In the genomic region with DNA sequence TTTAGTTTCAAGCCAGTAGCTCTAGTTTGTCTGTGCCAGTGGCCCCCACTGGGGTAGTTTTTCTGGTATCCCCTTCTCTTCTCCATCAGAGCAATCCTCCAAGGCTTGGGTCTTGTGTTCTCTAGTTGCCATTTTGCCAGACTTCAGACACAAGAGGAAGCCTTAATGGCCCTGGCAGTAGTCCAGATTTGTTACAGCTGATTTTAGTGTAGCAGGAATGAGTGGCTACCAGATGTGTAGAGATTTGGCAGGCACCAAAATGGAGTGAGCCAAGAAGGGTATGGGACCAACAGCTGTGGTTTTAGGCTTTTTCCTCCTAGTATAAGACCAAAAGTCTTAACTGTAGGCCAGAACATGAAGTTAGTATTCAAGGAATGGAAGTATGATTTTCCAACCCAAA, we compare ENCODE assay signal across 20 cellular contexts. TPM values are rescaled to one million over a fixed set of nuclear protein-coding genes. Genes with fewer than 3 reads are reported as not detected.
A peak's percentile ranks its signal among the peaks of the same experiment; 100 is the strongest.
DNase-seq lines count a peak whose midpoint lies in the region; ATAC-seq, FAIRE-seq and TF ChIP-seq lines count a peak whose summit lies in the region.
"Had no signal": no experiment of that assay in that cellular context is flagged by ENCODE, and none has a peak within 500 bp of the region (broad histone marks: within the 10 kb centered on the region; RNA-seq: fewer than 3 reads in every experiment).

No MANE protein-coding gene starts in this region.

- no peak overlapping the region for H3K14ac ChIP-seq in IMR-90 (replicated peaks; ENCODE audit: low read depth, low read length)
- H3K14ac ChIP-seq in mesenchymal stem cell (ENCODE audit: low read length in 2 of 2): no peak overlapping the region

- no peak overlapping the region for H3K4me2 ChIP-seq in IMR-90 (ENCODE audit: low read depth, low read length)
- no peak overlapping the region for H3K4me2 ChIP-seq in mesenchymal stem cell (ENCODE audit: low read length, poor library complexity, severe bottlenecking)

- TF ChIP-seq CTCF in IMR-90 (conservative IDR thresholded peaks at IDR 0.05; ENCODE audit: low read depth, low read length): no peak

- no peak overlapping the region for H3K4ac ChIP-seq in IMR-90 (ENCODE audit: low read depth, low read length)
- H3K4ac ChIP-seq in mesenchymal stem cell (ENCODE audit: low read depth in 1 of 2, low read length in 2 of 2): no peak overlapping the region

- H3K9me3 ChIP-seq in IMR-90 (ENCODE audit: control insufficient read depth, insufficient read depth, low read length) (no peaks in the 10 kb centered on the region), mesenchymal stem cell (ENCODE audit: control insufficient read depth, low read length) (no peaks in the 10 kb centered on the region)
- H3K9me3 ChIP-seq: gastroesophageal sphincter, SJCRH30, tibial nerve had no signal

- no peaks in the 10 kb centered on the region for H4K20me1 ChIP-seq in IMR-90 (ENCODE audit: insufficient read depth, low read length)

- H3K9ac ChIP-seq in IMR-90 (ENCODE audit: low read depth, low read length) (no peak overlapping the region), mesenchymal stem cell (ENCODE audit: low read length) (no peak overlapping the region)

- no peak overlapping the region for H2AK9ac ChIP-seq in IMR-90 (replicated peaks; ENCODE audit: low read depth, low read length, poor library complexity)

- no peak overlapping the region for H2BK20ac ChIP-seq in IMR-90 (ENCODE audit: low read depth, low read length)

- H3K23ac ChIP-seq in IMR-90 (ENCODE audit: low read depth, low read length): no peak overlapping the region
- H3K23ac ChIP-seq in mesenchymal stem cell (ENCODE audit: low read length in 2 of 2): no peak overlapping the region

- H2BK5ac ChIP-seq in IMR-90 (ENCODE audit: low read depth, low read length, poor library complexity, severe bottlenecking) (no peak overlapping the region), mesenchymal stem cell (ENCODE audit: low read depth, low read length, poor library complexity, severe bottlenecking) (no peak overlapping the region)

- BruUV-seq in IMR-90 (replicated peaks; lab: Mats Ljungman, UMichigan): no TSS peak

- H3K36me3 ChIP-seq in IMR-90 (ENCODE audit: control insufficient read depth, insufficient read depth, low read length) (peaks cover 44% of the 10 kb centered on the region), mesenchymal stem cell (ENCODE audit: control insufficient read depth in 1 of 2, insufficient read depth in 2 of 2, low read depth in 1 of 2, low read length in 2 of 2) (peaks cover 28 to 81% of the 10 kb centered on the region in 2 experiments)

- TF ChIP-seq RAD21 in IMR-90 (IDR thresholded peaks at IDR 0.05; ENCODE audit: low read length): no peak

- CTCF ChIA-PET in IMR-90 (lab: Yijun Ruan, JAX): no interaction called here

- no peak for TF ChIP-seq POLR2A in IMR-90 (IDR thresholded peaks at IDR 0.05; ENCODE audit: low read depth, low read length)
- TF ChIP-seq POLR2A in GM12891 (IDR thresholded peaks at IDR 0.05; ENCODE audit: low read depth, low read length): no peak

- H2AFZ ChIP-seq in IMR-90 (replicated peaks; ENCODE audit: low read length, poor library complexity) (no peak overlapping the region), mesenchymal stem cell (ENCODE audit: low read depth, low read length) (no peak overlapping the region)

- H4K8ac ChIP-seq in IMR-90 (ENCODE audit: low read depth in 2 of 2, low read length in 2 of 2) (no peak overlapping the region), mesenchymal stem cell (ENCODE audit: low read length) (no peak overlapping the region)

- H3K27me3 ChIP-seq in IMR-90 (ENCODE audit: control insufficient read depth, insufficient read depth, low read length) (no peaks in the 10 kb centered on the region), mesenchymal stem cell (ENCODE audit: control insufficient read depth in 1 of 2, insufficient read depth in 1 of 2, low read length in 2 of 2) (no peaks in the 10 kb centered on the region)
- H3K27me3 ChIP-seq: gastroesophageal sphincter, SJCRH30, tibial nerve had no signal

- H3K79me1 ChIP-seq in IMR-90 (ENCODE audit: low read depth in 1 of 2, low read length in 2 of 2) (peaks cover 0 to under 1% of the 10 kb centered on the region in 2 experiments; a peak in 1 of 4 replicates), mesenchymal stem cell (replicated peaks; ENCODE audit: low read length, poor library complexity, severe bottlenecking) (peaks cover 27% of the 10 kb centered on the region)

- peaks cover 4% of the 10 kb centered on the region; the same call in 1 of the 2 replicates for H3K9me1 ChIP-seq in IMR-90 (ENCODE audit: insufficient read depth, low read length)

- dilution Hi-C loops in IMR-90 (cut with HindIII; ENCODE audit: low sequenced_read_pairs, unreplicated experiment): no loop called here

- H2AK5ac ChIP-seq in IMR-90 (ENCODE audit: low read depth, low read length) (no peak overlapping the region), mesenchymal stem cell (ENCODE audit: low read length, severe bottlenecking) (peak overlapping the region; percentile 32)

- no peak overlapping the region for H3K4me3 ChIP-seq in IMR-90 (ENCODE audit: insufficient read depth, low read depth, low read length)
- no peak overlapping the region for H3K4me3 ChIP-seq in mesenchymal stem cell (ENCODE audit: insufficient read depth in 1 of 2, low read depth in 1 of 2, low read length in 2 of 2)
- H3K4me3 ChIP-seq: gastroesophageal sphincter, SJCRH30, tibial nerve had no signal

- no peak overlapping the region for H4K5ac ChIP-seq in IMR-90 (ENCODE audit: low read depth, low read length)

- in situ Hi-C loops in IMR-90 (cut with MboI; ENCODE audit: low sequenced_read_pairs): no loop called here

- intact Hi-C loops in IMR-90 (cut with micrococcal nuclease): no loop called here

- H2BK12ac ChIP-seq in mesenchymal stem cell (ENCODE audit: low read length in 2 of 2): no peak overlapping the region

- no peak for ATAC-seq in IMR-90 (ENCODE audit: low read depth)
- ATAC-seq: gastroesophageal sphincter, sciatic nerve had no signal

- H2BK120ac ChIP-seq in IMR-90 (ENCODE audit: low read depth, low read length) (no peak overlapping the region), mesenchymal stem cell (ENCODE audit: low read depth, low read length) (no peak overlapping the region)

- no peak overlapping the region for H3K27ac ChIP-seq in IMR-90 (ENCODE audit: insufficient read depth, low read length)
- H3K27ac ChIP-seq in mesenchymal stem cell (ENCODE audit: low read length, poor library complexity, severe bottlenecking): no peak overlapping the region
- H3K27ac ChIP-seq: gastroesophageal sphincter, tibial nerve had no signal

- FAIRE-seq in GM12891 (lab: Jason Lieb, UNC): no peak
- FAIRE-seq: bronchial epithelial cell, D721Med, H54 had no signal

- H3K56ac ChIP-seq in IMR-90 (ENCODE audit: extremely low read depth, insufficient read depth, low read length): no peak overlapping the region

- H3K4me1 ChIP-seq in IMR-90 (ENCODE audit: control insufficient read depth, insufficient read depth, low read length) (peaks cover 2% of the 10 kb centered on the region; the same call in 1 of the 2 replicates), mesenchymal stem cell (ENCODE audit: control insufficient read depth, insufficient read depth, low read depth, low read length) (peaks cover 12% of the 10 kb centered on the region)

- H2BK15ac ChIP-seq in IMR-90 (ENCODE audit: low read depth, low read length) (no peak overlapping the region), mesenchymal stem cell (ENCODE audit: low read depth, poor library complexity, severe bottlenecking) (no peak overlapping the region)

- H3K18ac ChIP-seq in IMR-90 (ENCODE audit: low read depth, low read length) (no peak overlapping the region), mesenchymal stem cell (ENCODE audit: low read depth in 1 of 2, low read length in 2 of 2) (no peak overlapping the region)

- peak; percentile 37 for DNase-seq in NCI-H510A treated with DMSO at 0.1 percent for 48 hours (lab: John Stamatoyannopoulos, UW)
- DNase-seq in NCI-H510A (lab: John Stamatoyannopoulos, UW): no peak
- peak; percentile 31 for DNase-seq in IMR-90
- peak; percentile 37 to 76 for DNase-seq in SHP77 (lab: John Stamatoyannopoulos, UW)
- no peak for DNase-seq in mesenchymal stem cell
- DNase-seq in cortex of kidney (lab: John Stamatoyannopoulos, UW): no peak
- DNase-seq in GM19240 (ENCODE audit: insufficient read length, low spot score): no peak
- no peak for DNase-seq in GM12891 (ENCODE audit: insufficient read length, low spot score)
- DNase-seq: activated CD4-positive, alpha-beta T cell treated with anti-CD3 and anti-CD28 coated beads for 48 hours; effector CD8-positive, alpha-beta T cell; NCI-H1048; stimulated activated CD4-positive, alpha-beta T cell treated with anti-CD3 and anti-CD28 coated beads, Interleukin-4, amount 100 ng/mL, for 1 hour; T-helper 9 cell had no signal

- POLR2A ChIA-PET in IMR-90 (lab: Charles Lee; ENCODE audit: unreplicated experiment): no interaction called here

- H4K91ac ChIP-seq in IMR-90 (ENCODE audit: insufficient read depth, low read depth, low read length): no peak overlapping the region
- no peak overlapping the region for H4K91ac ChIP-seq in mesenchymal stem cell (ENCODE audit: low read length)

TF ChIP-seq in IMR-90, 13 proteins besides CTCF, POLR2A, EP300 and RAD21 (continues in another document):
- TF ChIP-seq ELK1 (IDR thresholded peaks at IDR 0.05; ENCODE audit: borderline replicate concordance, low read depth, low read length): no peak

TF ChIP-seq in GM12891, 5 proteins besides CTCF, POLR2A, EP300 and RAD21:
- TF ChIP-seq TAF1 (IDR thresholded peaks at IDR 0.05; ENCODE audit: low read depth, low read length): no peak
- TF ChIP-seq PAX5 (IDR thresholded peaks at IDR 0.05; ENCODE audit: insufficient read depth, low read length, severe bottlenecking): no peak
- TF ChIP-seq POLR2AphosphoS5 (IDR thresholded peaks at IDR 0.05; ENCODE audit: low read depth, low read length): no peak
- TF ChIP-seq SPI1 (IDR thresholded peaks at IDR 0.05; ENCODE audit: low read depth, low read length): no peak
- TF ChIP-seq POU2F2 (IDR thresholded peaks at IDR 0.05; ENCODE audit: low read depth, low read length): no peak

RNA-seq across cellular contexts. Expression of gene ACP6, which starts 56.8 kb away (rescaled TPM):
- 2.5 and 3.6 TPM in 2 replicates for total RNA-seq in IMR-90 (2012; rRNA removed)
- polyA plus RNA-seq in IMR-90 (2012; rRNA removed): 8.2 and 8.8 TPM in 2 replicates
- polyA plus RNA-seq in IMR-90 (2012; cell fraction: cytosol; rRNA removed): 1.7 and 2.4 TPM in 2 replicates
- polyA plus RNA-seq in IMR-90 (2012; cell fraction: nucleus; rRNA removed; ENCODE audit: low replicate concordance): 19.7 and 47.1 TPM in 2 replicates
- 6.6 TPM for polyA plus RNA-seq in mesenchymal stem cell (2013, experiment 1 of 2)
- polyA plus RNA-seq in mesenchymal stem cell (2013, experiment 2 of 2): 7.5 TPM
- 8.4 TPM for polyA plus RNA-seq in GM12891 (2012; ENCODE audit: low read depth, missing spikeins)

Comparison
In these comparisons a context has a peak if more than half of its experiments do, and no peak if none do; other contexts are left out.
1. DNase-seq: peak in NCI-H510A treated with DMSO at 0.1 percent for 48 hours (single experiment), IMR-90 (single experiment) and SHP77 (2 of 2); none in NCI-H510A (single experiment), mesenchymal stem cell (single experiment), cortex of kidney (single experiment), GM19240 (single experiment) and GM12891 (single experiment).